Comparison of ENCODE assay signal across 8 cellular contexts in the genomic region with DNA sequence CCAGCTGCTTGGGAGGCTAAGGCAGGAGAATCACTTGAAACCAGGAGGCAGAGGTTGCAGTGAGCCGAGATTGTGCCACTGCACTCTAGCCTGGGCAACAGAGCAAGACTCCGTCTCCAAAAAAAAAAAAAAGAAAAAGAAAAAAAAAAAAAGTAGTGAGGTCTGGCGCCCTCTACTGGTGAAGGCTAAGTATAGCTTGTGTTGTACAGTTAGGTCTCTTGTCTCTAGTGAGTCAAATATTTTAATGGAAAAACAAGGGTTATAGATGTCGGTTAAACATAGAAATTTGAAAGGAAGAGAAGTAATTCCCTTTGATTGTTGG. TPM values are rescaled to one million over a fixed set of nuclear protein-coding genes. Genes with fewer than 3 reads are reported as not detected.
DNase-seq lines count a peak whose midpoint lies in the region; FAIRE-seq and TF ChIP-seq lines count a peak whose summit lies in the region.
"Not testable (repeated sequence)": the region's sequence is repeated elsewhere in the genome, so short reads cannot be mapped to it uniquely, and the experiment has no call there.

No MANE protein-coding gene starts in this region.

- H3K27ac Mint-ChIP-seq in activated naive CD4-positive, alpha-beta T cell treated with anti-CD3 and anti-CD28 coated beads for 36 hours = peak overlapping the region; percentile 69
- not testable (repeated sequence) for H3K27ac Mint-ChIP-seq in endothelial cell (ENCODE audit: unreplicated experiment)

- not testable (repeated sequence) for H3K36me3 ChIP-seq in sigmoid colon

- not testable (repeated sequence) for H3K4me3 ChIP-seq in AG09309 (ENCODE audit: control insufficient read depth, low read depth, low read length); sigmoid colon

- 0 to 2% methylated on average over 4 of the region's 4 CpGs for WGBS in sigmoid colon, 2 donors

- not testable (repeated sequence) for TF ChIP-seq EP300 in sigmoid colon (IDR thresholded peaks at IDR 0.05)

- not testable (repeated sequence) for H3K9me3 Mint-ChIP-seq in activated naive CD4-positive, alpha-beta T cell treated with anti-CD3 and anti-CD28 coated beads for 36 hours; endothelial cell (ENCODE audit: unreplicated experiment)

- peaks cover 74% of the 10 kb centered on the region for H3K4me1 Mint-ChIP-seq in activated naive CD4-positive, alpha-beta T cell treated with anti-CD3 and anti-CD28 coated beads for 36 hours (ENCODE audit: low read depth)
- H3K4me1 Mint-ChIP-seq in endothelial cell (ENCODE audit: unreplicated experiment) = not testable (repeated sequence)

- H3K27me3 Mint-ChIP-seq in activated naive CD4-positive, alpha-beta T cell treated with anti-CD3 and anti-CD28 coated beads for 36 hours (ENCODE audit: low read depth); endothelial cell (ENCODE audit: unreplicated experiment): not testable (repeated sequence)

- not testable (repeated sequence) for H3K4me3 Mint-ChIP-seq in activated naive CD4-positive, alpha-beta T cell treated with anti-CD3 and anti-CD28 coated beads for 36 hours; endothelial cell (ENCODE audit: unreplicated experiment)

- not testable (repeated sequence) for DNase-seq in AG09309 (ENCODE audit: low read depth); GM12892 (ENCODE audit: insufficient read length); endothelial cell (ENCODE audit: low spot score); sigmoid colon
- peak; percentile 10 to 76 (median 20) for DNase-seq in NCI-H1417 (lab: John Stamatoyannopoulos, UW)
- peak; percentile 28 for DNase-seq in SIG-M5 treated with dmso at 0.1 percent for 504 hours (lab: John Stamatoyannopoulos, UW; ENCODE audit: unreplicated experiment)
- DNase-seq in activated naive CD4-positive, alpha-beta T cell treated with anti-CD3 and anti-CD28 coated beads for 36 hours = peak; percentile 37
- DNase-seq in left kidney (ENCODE audit: low read depth, low spot score) = peak; percentile 44

- H3K27ac ChIP-seq in sigmoid colon = peak overlapping the region in 2 of 4 donors; percentile 10 to 37

- CTCF ChIA-PET in activated naive CD4-positive, alpha-beta T cell treated with anti-CD3 and anti-CD28 coated beads for 36 hours (lab: Charles Lee) = interaction anchor here (0.6 to 2.4 kb wide), 19 partner anchors 8 to 649 kb away, joined by 3 to 15 read pairs (median 4); no protein-coding TSS in a partner anchor

- not testable (repeated sequence) for H3K27me3 ChIP-seq in sigmoid colon

- not testable (repeated sequence) for TF ChIP-seq POLR2A in GM12892 (IDR thresholded peaks at IDR 0.05; ENCODE audit: low read depth, low read length); sigmoid colon (IDR thresholded peaks at IDR 0.05)

- not testable (repeated sequence) for H3K9me3 ChIP-seq in sigmoid colon

- intact Hi-C loops in activated naive CD4-positive, alpha-beta T cell treated with anti-CD3 and anti-CD28 coated beads for 36 hours (cut with micrococcal nuclease) = loop anchor here (2.0 to 10.0 kb wide), 6 partner anchors 163 to 573 kb away; a partner anchor contains a TSS
- intact Hi-C loops in sigmoid colon (cut with DNase I) = loop anchor here (2.0 to 10.0 kb wide), 4 partner anchors 28 to 320 kb away; no protein-coding TSS in a partner anchor

- not testable (repeated sequence) for H3K36me3 Mint-ChIP-seq in activated naive CD4-positive, alpha-beta T cell treated with anti-CD3 and anti-CD28 coated beads for 36 hours (ENCODE audit: low read depth); endothelial cell (ENCODE audit: low read depth, unreplicated experiment)

- peak; percentile 84 for FAIRE-seq in GM12892 (lab: Jason Lieb, UNC)

- TF ChIP-seq CTCF in AG09309 (IDR thresholded peaks at IDR 0.05; ENCODE audit: control insufficient read depth, insufficient read depth, low read depth, low read length, missing control alignments) (peak; percentile 65), endothelial cell (IDR thresholded peaks at IDR 0.05; ENCODE audit: unreplicated experiment) (peak; percentile 80), sigmoid colon (IDR thresholded peaks at IDR 0.05) (peak; percentile 36 to 66 (median 56))

- H3K4me1 ChIP-seq in sigmoid colon = peaks cover 0 to 44% (median 19%) of the 10 kb centered on the region in 4 donors

RNA-seq across cellular contexts. Expression of a gene that starts 29.8 kb away (rescaled TPM):
- 30.4 TPM for polyA plus RNA-seq in GM12892 (2012; ENCODE audit: missing spikeins)
- total RNA-seq in activated naive CD4-positive, alpha-beta T cell treated with anti-CD3 and anti-CD28 coated beads for 36 hours = 10 to 100 TPM; 60.0 to 63.4 TPM
- total RNA-seq in endothelial cell (ENCODE audit: unreplicated experiment) (72.9 TPM), sigmoid colon (10 to 100 TPM; 64.3 to 84.5 (median 73.6) TPM)
- polyA plus RNA-seq in sigmoid colon = 10 to 100 TPM in 2 of 3 donors, 1 to 10 TPM in 1; 9.6 to 18.7 (median 12.0) TPM
